In genomic region chr14:63406341-63406740, GRCh38 we compare ENCODE assay signal across 23 cellular contexts.
"Had no signal": no experiment of that assay in that cellular context is flagged by ENCODE, and none has a peak within 500 bp of the region (broad histone marks: within the 10 kb centered on the region; RNA-seq: fewer than 3 reads in every experiment).

No MANE protein-coding gene starts in this region.

- H3K4me3 Mint-ChIP-seq: dendritic cell treated with granulocyte-macrophage colony-stimulating factor and Interleukin-4, amounts not matched to agents 40 ng/mL and 50 ng/mL, for 4 days; endodermal cell; mesothelial cell of epicardium; naive B cell; natural killer cell treated with Interleukin-12 subunit alpha and Interleukin-12 subunit beta and Interleukin-15 and Interleukin-18, amount 100 ng/mL, for 72 hours; neural progenitor cell; stimulated activated effector memory CD8-positive, alpha-beta T cell treated with anti-CD3 and anti-CD28 coated beads, Interleukin-12 subunit alpha, Interleukin-12 subunit beta, amount 100 ng/mL, for 72 hours had no signal

- H3K27me3 Mint-ChIP-seq: dendritic cell treated with granulocyte-macrophage colony-stimulating factor and Interleukin-4, amounts not matched to agents 40 ng/mL and 50 ng/mL, for 4 days; naive B cell; natural killer cell treated with Interleukin-12 subunit alpha and Interleukin-12 subunit beta and Interleukin-15 and Interleukin-18, amount 100 ng/mL, for 72 hours; progenitor cell of endocrine pancreas had no signal

- H3K9me3 Mint-ChIP-seq: dendritic cell treated with granulocyte-macrophage colony-stimulating factor and Interleukin-4, amounts not matched to agents 40 ng/mL and 50 ng/mL, for 4 days; endodermal cell; mesothelial cell of epicardium; naive B cell; natural killer cell treated with Interleukin-12 subunit alpha and Interleukin-12 subunit beta and Interleukin-15 and Interleukin-18, amount 100 ng/mL, for 72 hours; neural progenitor cell; stimulated activated effector memory CD8-positive, alpha-beta T cell treated with anti-CD3 and anti-CD28 coated beads, Interleukin-12 subunit alpha, Interleukin-12 subunit beta, amount 100 ng/mL, for 72 hours had no signal

- H3K4me1 Mint-ChIP-seq: neural progenitor cell had no signal

- DNase-seq: colonic mucosa; effector CD8-positive, alpha-beta T cell; endodermal cell; foreskin melanocyte; mesenchymal stem cell; mucosa of descending colon; naive B cell; sigmoid colon; stimulated activated CD4-positive, alpha-beta T cell treated with anti-CD3 and anti-CD28 coated beads, Interleukin-2, amount 100 ng/mL, for 24 hours; stimulated activated CD4-positive, alpha-beta T cell treated with anti-CD3 and anti-CD28 coated beads, Interleukin-4, amount 100 ng/mL, for 24 hours; stimulated activated naive CD4-positive, alpha-beta T cell treated with Interleukin-2 at 50 U/mL for 16 hours; stomach; upper lobe of right lung; uterus had no signal

- ATAC-seq: esophagus mucosa; left lobe of liver; mucosa of descending colon; natural killer cell treated with Interleukin-12 subunit alpha and Interleukin-12 subunit beta and Interleukin-15 and Interleukin-18, amount 100 ng/mL, for 72 hours; stimulated activated effector memory CD8-positive, alpha-beta T cell treated with anti-CD3 and anti-CD28 coated beads, Interleukin-12 subunit alpha, Interleukin-12 subunit beta, amount 100 ng/mL, for 72 hours; upper lobe of right lung had no signal

- H3K27ac Mint-ChIP-seq: dendritic cell treated with granulocyte-macrophage colony-stimulating factor and Interleukin-4, amounts not matched to agents 40 ng/mL and 50 ng/mL, for 4 days; endodermal cell; mesothelial cell of epicardium; naive B cell; natural killer cell treated with Interleukin-12 subunit alpha and Interleukin-12 subunit beta and Interleukin-15 and Interleukin-18, amount 100 ng/mL, for 72 hours; neural progenitor cell; progenitor cell of endocrine pancreas had no signal

- FAIRE-seq: keratinocyte had no signal
